ENCODE assay signal across 8 cellular contexts in the genomic region with DNA sequence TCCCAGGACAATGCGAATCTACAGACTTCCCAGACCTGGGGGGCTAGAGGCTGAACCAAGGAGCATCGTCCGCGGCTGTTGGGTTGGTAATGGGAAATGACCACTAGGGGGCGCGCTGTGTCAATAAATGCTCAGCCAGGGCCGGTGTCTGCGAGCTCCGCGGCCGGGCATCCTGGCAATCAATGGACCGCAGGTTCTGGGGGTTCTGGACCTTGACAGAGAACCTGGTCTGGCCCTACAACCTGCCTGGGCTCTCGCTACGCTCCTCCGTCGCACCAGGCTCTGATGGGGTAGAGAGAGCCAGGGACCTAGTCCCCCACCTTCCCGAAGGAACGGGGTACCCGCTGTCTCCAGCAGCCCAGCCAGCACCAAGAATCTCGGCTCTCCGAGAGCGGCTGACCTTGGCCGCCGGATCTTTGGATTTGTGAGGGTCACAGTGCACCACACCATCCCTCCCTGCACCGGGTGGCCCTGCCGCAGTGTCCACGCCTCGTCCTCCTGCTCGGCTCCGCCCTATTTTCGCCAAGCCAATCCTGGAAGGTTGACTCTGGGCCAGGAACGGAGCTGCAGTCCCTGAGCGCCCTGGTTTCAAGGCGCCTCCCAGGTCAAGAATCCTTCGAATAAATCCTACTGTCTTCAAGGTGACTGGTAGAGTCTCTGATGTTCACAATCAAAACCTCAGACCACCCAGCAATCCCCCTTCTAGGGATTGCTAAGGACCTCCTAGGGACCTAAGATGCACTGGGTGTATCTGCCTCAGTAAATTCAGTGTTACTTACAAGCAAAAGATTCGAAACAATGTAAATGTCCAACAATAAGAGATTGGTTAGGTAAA. TPM values are rescaled to one million over a fixed set of nuclear protein-coding genes. Genes with fewer than 3 reads are reported as not detected.
DNase-seq lines count a peak whose midpoint lies in the region; ATAC-seq and TF ChIP-seq lines count a peak whose summit lies in the region.

No MANE protein-coding gene starts in this region.

- H3K27me3 ChIP-seq in spleen (replicated peaks in 1 of 7): peaks cover 0 to 20% (median 0%) of the 10 kb centered on the region in 7 donors

- H3K27ac ChIP-seq in spleen: peak overlapping the region in 5 of 8 donors; percentile 44 to 80 (median 65)

- 3 to 5% (median 4%) methylated on average over 14 to 36 of the region's 36 CpGs for WGBS in spleen, 5 donors

- peaks cover 13% of the 10 kb centered on the region for H3K27me3 Mint-ChIP-seq in WTC11 (ENCODE audit: low read depth)

- intact Hi-C loops in spleen (cut with DNase I; ENCODE audit: low total_unique reads): loop anchor here (2.0 to 5.0 kb wide), 2 partner anchors 76 to 196 kb away; a partner anchor contains a TSS

- TF ChIP-seq CTCF in GM12874 (IDR thresholded peaks at IDR 0.05; ENCODE audit: insufficient read depth, low read depth, low read length) (peak; percentile 80), WTC11 (IDR thresholded peaks at IDR 0.05) (peak; percentile 96), spleen (IDR thresholded peaks at IDR 0.05 in 8 of 11, conservative IDR thresholded peaks at IDR 0.05 in 3 of 11) (peak; percentile 76 to 94 (median 90))

- peaks cover 0 to 4% (median 0%) of the 10 kb centered on the region in 8 donors for H3K9me3 ChIP-seq in spleen

- H3K36me3 ChIP-seq in spleen: peaks cover 0 to 23% (median 0%) of the 10 kb centered on the region in 6 donors

- H3K27ac Mint-ChIP-seq in WTC11: peak overlapping the region; percentile 86; the same call in 1 of the 2 replicates

- ATAC-seq in HG02852 (IDR thresholded peaks at IDR 0.05; ENCODE audit: unreplicated experiment) (peak; percentile 93), WTC11 (peak; percentile 96)

- H3K9me3 Mint-ChIP-seq in WTC11: peaks cover 8% of the 10 kb centered on the region

- H3K36me3 Mint-ChIP-seq in WTC11: no peaks in the 10 kb centered on the region

- H3K4me1 Mint-ChIP-seq in WTC11: peaks cover 9% of the 10 kb centered on the region

- H3K4me3 Mint-ChIP-seq in WTC11: peak overlapping the region; percentile 83

- peak overlapping the region; percentile 24 to 74 (median 42) for H3K4me3 ChIP-seq in spleen

- DNase-seq in NCI-H2171 (lab: John Stamatoyannopoulos, UW) (peak; percentile 59), WTC11 (ENCODE audit: low spot score) (peak; percentile 91), iris pigment epithelial cell (ENCODE audit: low read depth) (peak; percentile 58), spleen (peak; percentile 96), cortex of kidney (lab: John Stamatoyannopoulos, UW) (no peak)
- peak; percentile 76 for DNase-seq in central memory CD4-positive, alpha-beta T cell

- no peak for TF ChIP-seq POLR2A in spleen (IDR thresholded peaks at IDR 0.05)

- CTCF ChIA-PET in WTC11 (lab: Charles Lee): interaction anchor here (0.6 to 4.7 kb wide), 62 partner anchors 8 to 466 kb away, joined by 3 to 45 read pairs (median 5); a partner anchor contains a TSS

- H3K4me1 ChIP-seq in spleen: peaks cover 7 to 37% (median 33%) of the 10 kb centered on the region in 6 donors

- POLR2A ChIA-PET in WTC11 (lab: Charles Lee): interaction anchor here (0.5 to 1.0 kb wide), 3 partner anchors 70 to 169 kb away, joined by 3 to 5 read pairs (median 4); no protein-coding TSS in a partner anchor

TF ChIP-seq in WTC11, 78 proteins besides CTCF, POLR2A, EP300 and RAD21:
- TF ChIP-seq ESRRA (CRISPR knock-in tag; IDR thresholded peaks at IDR 0.05; ENCODE audit: borderline replicate concordance) (peak; percentile 42; the same call in 1 of the 2 replicates), ATF1 (CRISPR knock-in tag; IDR thresholded peaks at IDR 0.05) (no peak), NFYB (CRISPR knock-in tag; conservative IDR thresholded peaks at IDR 0.05; ENCODE audit: low read depth) (no peak), GABPB1 (CRISPR knock-in tag; IDR thresholded peaks at IDR 0.05) (peak; percentile 68), ZNF232 (CRISPR knock-in tag; IDR thresholded peaks at IDR 0.05) (0 out of 2 replicates have a peak, but pooled peaks have one; percentile 35), ETV6 (CRISPR knock-in tag; IDR thresholded peaks at IDR 0.05) (peak; percentile 29; the same call in 1 of the 2 replicates)
- TF ChIP-seq, protein P1, sequence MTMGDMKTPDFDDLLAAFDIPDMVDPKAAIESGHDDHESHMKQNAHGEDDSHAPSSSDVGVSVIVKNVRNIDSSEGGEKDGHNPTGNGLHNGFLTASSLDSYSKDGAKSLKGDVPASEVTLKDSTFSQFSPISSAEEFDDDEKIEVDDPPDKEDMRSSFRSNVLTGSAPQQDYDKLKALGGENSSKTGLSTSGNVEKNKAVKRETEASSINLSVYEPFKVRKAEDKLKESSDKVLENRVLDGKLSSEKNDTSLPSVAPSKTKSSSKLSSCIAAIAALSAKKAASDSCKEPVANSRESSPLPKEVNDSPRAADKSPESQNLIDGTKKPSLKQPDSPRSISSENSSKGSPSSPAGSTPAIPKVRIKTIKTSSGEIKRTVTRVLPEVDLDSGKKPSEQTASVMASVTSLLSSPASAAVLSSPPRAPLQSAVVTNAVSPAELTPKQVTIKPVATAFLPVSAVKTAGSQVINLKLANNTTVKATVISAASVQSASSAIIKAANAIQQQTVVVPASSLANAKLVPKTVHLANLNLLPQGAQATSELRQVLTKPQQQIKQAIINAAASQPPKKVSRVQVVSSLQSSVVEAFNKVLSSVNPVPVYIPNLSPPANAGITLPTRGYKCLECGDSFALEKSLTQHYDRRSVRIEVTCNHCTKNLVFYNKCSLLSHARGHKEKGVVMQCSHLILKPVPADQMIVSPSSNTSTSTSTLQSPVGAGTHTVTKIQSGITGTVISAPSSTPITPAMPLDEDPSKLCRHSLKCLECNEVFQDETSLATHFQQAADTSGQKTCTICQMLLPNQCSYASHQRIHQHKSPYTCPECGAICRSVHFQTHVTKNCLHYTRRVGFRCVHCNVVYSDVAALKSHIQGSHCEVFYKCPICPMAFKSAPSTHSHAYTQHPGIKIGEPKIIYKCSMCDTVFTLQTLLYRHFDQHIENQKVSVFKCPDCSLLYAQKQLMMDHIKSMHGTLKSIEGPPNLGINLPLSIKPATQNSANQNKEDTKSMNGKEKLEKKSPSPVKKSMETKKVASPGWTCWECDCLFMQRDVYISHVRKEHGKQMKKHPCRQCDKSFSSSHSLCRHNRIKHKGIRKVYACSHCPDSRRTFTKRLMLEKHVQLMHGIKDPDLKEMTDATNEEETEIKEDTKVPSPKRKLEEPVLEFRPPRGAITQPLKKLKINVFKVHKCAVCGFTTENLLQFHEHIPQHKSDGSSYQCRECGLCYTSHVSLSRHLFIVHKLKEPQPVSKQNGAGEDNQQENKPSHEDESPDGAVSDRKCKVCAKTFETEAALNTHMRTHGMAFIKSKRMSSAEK (CRISPR knock-in tag; IDR thresholded peaks at IDR 0.05; ENCODE audit: borderline replicate concordance): no peak
- TF ChIP-seq, protein P2, sequence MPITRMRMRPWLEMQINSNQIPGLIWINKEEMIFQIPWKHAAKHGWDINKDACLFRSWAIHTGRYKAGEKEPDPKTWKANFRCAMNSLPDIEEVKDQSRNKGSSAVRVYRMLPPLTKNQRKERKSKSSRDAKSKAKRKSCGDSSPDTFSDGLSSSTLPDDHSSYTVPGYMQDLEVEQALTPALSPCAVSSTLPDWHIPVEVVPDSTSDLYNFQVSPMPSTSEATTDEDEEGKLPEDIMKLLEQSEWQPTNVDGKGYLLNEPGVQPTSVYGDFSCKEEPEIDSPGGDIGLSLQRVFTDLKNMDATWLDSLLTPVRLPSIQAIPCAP (CRISPR knock-in tag; IDR thresholded peaks at IDR 0.05): no peak
- TF ChIP-seq, protein P3, sequence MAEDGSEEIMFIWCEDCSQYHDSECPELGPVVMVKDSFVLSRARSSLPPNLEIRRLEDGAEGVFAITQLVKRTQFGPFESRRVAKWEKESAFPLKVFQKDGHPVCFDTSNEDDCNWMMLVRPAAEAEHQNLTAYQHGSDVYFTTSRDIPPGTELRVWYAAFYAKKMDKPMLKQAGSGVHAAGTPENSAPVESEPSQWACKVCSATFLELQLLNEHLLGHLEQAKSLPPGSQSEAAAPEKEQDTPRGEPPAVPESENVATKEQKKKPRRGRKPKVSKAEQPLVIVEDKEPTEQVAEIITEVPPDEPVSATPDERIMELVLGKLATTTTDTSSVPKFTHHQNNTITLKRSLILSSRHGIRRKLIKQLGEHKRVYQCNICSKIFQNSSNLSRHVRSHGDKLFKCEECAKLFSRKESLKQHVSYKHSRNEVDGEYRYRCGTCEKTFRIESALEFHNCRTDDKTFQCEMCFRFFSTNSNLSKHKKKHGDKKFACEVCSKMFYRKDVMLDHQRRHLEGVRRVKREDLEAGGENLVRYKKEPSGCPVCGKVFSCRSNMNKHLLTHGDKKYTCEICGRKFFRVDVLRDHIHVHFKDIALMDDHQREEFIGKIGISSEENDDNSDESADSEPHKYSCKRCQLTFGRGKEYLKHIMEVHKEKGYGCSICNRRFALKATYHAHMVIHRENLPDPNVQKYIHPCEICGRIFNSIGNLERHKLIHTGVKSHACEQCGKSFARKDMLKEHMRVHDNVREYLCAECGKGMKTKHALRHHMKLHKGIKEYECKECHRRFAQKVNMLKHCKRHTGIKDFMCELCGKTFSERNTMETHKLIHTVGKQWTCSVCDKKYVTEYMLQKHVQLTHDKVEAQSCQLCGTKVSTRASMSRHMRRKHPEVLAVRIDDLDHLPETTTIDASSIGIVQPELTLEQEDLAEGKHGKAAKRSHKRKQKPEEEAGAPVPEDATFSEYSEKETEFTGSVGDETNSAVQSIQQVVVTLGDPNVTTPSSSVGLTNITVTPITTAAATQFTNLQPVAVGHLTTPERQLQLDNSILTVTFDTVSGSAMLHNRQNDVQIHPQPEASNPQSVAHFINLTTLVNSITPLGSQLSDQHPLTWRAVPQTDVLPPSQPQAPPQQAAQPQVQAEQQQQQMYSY (CRISPR knock-in tag; IDR thresholded peaks at IDR 0.05): peak; percentile 63
- TF ChIP-seq, protein P4, sequence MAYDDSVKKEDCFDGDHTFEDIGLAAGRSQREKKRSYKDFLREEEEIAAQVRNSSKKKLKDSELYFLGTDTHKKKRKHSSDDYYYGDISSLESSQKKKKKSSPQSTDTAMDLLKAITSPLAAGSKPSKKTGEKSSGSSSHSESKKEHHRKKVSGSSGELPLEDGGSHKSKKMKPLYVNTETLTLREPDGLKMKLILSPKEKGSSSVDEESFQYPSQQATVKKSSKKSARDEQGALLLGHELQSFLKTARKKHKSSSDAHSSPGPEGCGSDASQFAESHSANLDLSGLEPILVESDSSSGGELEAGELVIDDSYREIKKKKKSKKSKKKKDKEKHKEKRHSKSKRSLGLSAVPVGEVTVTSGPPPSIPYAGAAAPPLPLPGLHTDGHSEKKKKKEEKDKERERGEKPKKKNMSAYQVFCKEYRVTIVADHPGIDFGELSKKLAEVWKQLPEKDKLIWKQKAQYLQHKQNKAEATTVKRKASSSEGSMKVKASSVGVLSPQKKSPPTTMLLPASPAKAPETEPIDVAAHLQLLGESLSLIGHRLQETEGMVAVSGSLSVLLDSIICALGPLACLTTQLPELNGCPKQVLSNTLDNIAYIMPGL (CRISPR knock-in tag; IDR thresholded peaks at IDR 0.05): peak; percentile 75

RNA-seq across cellular contexts. Expression of a gene that starts 20.3 kb away (rescaled TPM):
- total RNA-seq in WTC11 (2021) (0.07 TPM in 1 of 3 replicates, not detected in the others), spleen (under 1 TPM in 4 of 7 donors, not detected in 3; 0.21 to 0.68 (median 0.45) TPM)
- under 1 TPM; 0.30 to 0.42 (median 0.30) TPM for polyA plus RNA-seq in spleen

RNA-seq across cellular contexts. Expression of a gene that starts 40.3 kb away (rescaled TPM):
- total RNA-seq in WTC11 (2021) (0.14 to 0.28 TPM (median 0.14 TPM) in 3 replicates), spleen (10 to 100 TPM; 33.2 to 62.7 (median 46.6) TPM)
- polyA plus RNA-seq in spleen: 10 to 100 TPM in 1 of 3 donors, 1 to 10 TPM in 2; 6.7 to 12.6 (median 8.9) TPM

Comparison
In these comparisons a context has a peak if more than half of its experiments do, and no peak if none do; other contexts are left out.
1. RNA of a gene that starts 40.3 kb away (total RNA-seq): 33.2 to 62.7 TPM in spleen; 0.14 to 0.28 TPM in WTC11; every median in the first group is over 10 times any median in the second.
2. Peak in every context shown above with its lines, with median percentiles within 50 percentile points of each other: CTCF ChIP-seq.